In the genomic region with DNA sequence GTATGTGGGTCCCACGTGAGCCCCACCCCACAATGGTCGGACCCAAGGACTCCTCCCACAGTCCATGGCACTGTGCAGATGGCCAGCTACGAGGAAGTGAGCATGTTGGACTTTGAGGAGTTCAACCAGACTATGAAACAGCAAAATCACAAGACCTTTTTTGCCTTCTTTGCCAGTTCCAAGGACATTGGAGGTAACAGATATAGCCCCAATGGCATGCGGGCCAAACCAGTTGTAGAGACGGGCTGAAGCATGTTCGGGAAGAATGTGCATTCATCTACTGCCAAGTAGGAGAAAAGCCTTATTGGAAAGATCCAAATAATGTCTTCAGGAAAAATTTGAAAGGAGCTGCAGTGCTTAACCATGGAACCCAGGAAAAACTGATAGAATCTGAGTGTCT, we compare ENCODE assay signal across 19 cellular contexts. TPM values are rescaled to one million over a fixed set of nuclear protein-coding genes. Genes with fewer than 3 reads are reported as not detected.
A peak's percentile ranks its signal among the peaks of the same experiment; 100 is the strongest.
DNase-seq lines count a peak whose midpoint lies in the region; ATAC-seq, FAIRE-seq and TF ChIP-seq lines count a peak whose summit lies in the region.
"Had no signal": no experiment of that assay in that cellular context is flagged by ENCODE, and none has a peak within 500 bp of the region (broad histone marks: within the 10 kb centered on the region; RNA-seq: fewer than 3 reads in every experiment).

No MANE protein-coding gene starts in this region.

- H3K27ac Mint-ChIP-seq in MCF 10A (ENCODE audit: low read depth, unreplicated experiment): no peak overlapping the region
- H3K27ac Mint-ChIP-seq: CD4-positive, alpha-beta memory T cell had no signal

- no peak overlapping the region for H3K4me3 Mint-ChIP-seq in MCF 10A (ENCODE audit: unreplicated experiment)
- H3K4me3 Mint-ChIP-seq: CD14-positive monocyte; CD4-positive, alpha-beta memory T cell had no signal

- no peak overlapping the region for H3K4me3 ChIP-seq in mammary epithelial cell (replicated peaks in 1 of 3; ENCODE audit: insufficient read depth in 1 of 3, low read depth in 2 of 3, low read length in 3 of 3)
- H3K4me3 ChIP-seq: A549, HAP-1, K562 had no signal

- no peak for TF ChIP-seq CTCF in mammary epithelial cell (conservative IDR thresholded peaks at IDR 0.05 in 1 of 2, IDR thresholded peaks at IDR 0.05 in 1 of 2; ENCODE audit: extremely low read depth in 1 of 2, insufficient read depth in 1 of 2, low read depth in 1 of 2, low read length in 2 of 2)
- no peak for TF ChIP-seq CTCF in MCF 10A (IDR thresholded peaks at IDR 0.05; ENCODE audit: unreplicated experiment)
- no peak for TF ChIP-seq CTCF in foreskin keratinocyte (conservative IDR thresholded peaks at IDR 0.05)

- no peak for FAIRE-seq in GM12892 (lab: Jason Lieb, UNC)
- FAIRE-seq: A549, HTR-8/SVneo, K562 had no signal

- intact Hi-C loops in mammary epithelial cell (cut with micrococcal nuclease): no loop called here
- intact Hi-C loops in MCF 10A (cut with micrococcal nuclease): no loop called here

- TF ChIP-seq POLR2A in GM12892 (IDR thresholded peaks at IDR 0.05; ENCODE audit: low read depth, low read length): no peak

- H3K4me1 ChIP-seq in mammary epithelial cell (ENCODE audit: insufficient read depth, low read length) (no peaks in the 10 kb centered on the region), foreskin keratinocyte (no peaks in the 10 kb centered on the region)
- H3K4me1 ChIP-seq: A549 had no signal

- 6% methylated on average over 6 of the region's 6 CpGs for WGBS in mammary epithelial cell (ENCODE audit: low coverage, missing lambda C conversion rate)

- H3K27ac ChIP-seq in mammary epithelial cell (ENCODE audit: insufficient read depth, low read depth, low read length): no peak overlapping the region
- H3K27ac ChIP-seq in foreskin keratinocyte: no peak overlapping the region
- H3K27ac ChIP-seq: 22Rv1, A549 had no signal

- no peak overlapping the region for H3K9ac ChIP-seq in mammary epithelial cell (ENCODE audit: insufficient read depth, low read length)

- H3K79me2 ChIP-seq in mammary epithelial cell (ENCODE audit: insufficient read depth, low read length): no peaks in the 10 kb centered on the region

- H3K27me3 ChIP-seq in mammary epithelial cell (ENCODE audit: insufficient read depth, low read length) (no peaks in the 10 kb centered on the region), foreskin keratinocyte (peaks cover 3% of the 10 kb centered on the region)

- H3K9me3 Mint-ChIP-seq in MCF 10A (ENCODE audit: unreplicated experiment): no peaks in the 10 kb centered on the region

- in situ Hi-C loops in mammary epithelial cell (cut with MboI; ENCODE audit: low sequenced_read_pairs in 2 of 2): no loop called here

- H3K4me2 ChIP-seq in mammary epithelial cell (ENCODE audit: insufficient read depth, low read depth, low read length): no peak overlapping the region
- H3K4me2 ChIP-seq: A549 had no signal

- H3K27me3 Mint-ChIP-seq in MCF 10A (ENCODE audit: insufficient read depth, unreplicated experiment): no peaks in the 10 kb centered on the region

- H3K36me3 ChIP-seq in mammary epithelial cell (ENCODE audit: insufficient read depth, low read length): no peaks in the 10 kb centered on the region
- H3K36me3 ChIP-seq: HAP-1 had no signal

- H4K20me1 ChIP-seq in mammary epithelial cell (ENCODE audit: insufficient read depth, low read length): no peaks in the 10 kb centered on the region

- CTCF ChIA-PET in mammary epithelial cell (lab: Charles Lee; ENCODE audit: low non-redundant PET): no interaction called here
- CTCF ChIA-PET in MCF 10A (lab: Yijun Ruan, JAX): interaction anchor here (1.9 kb wide), 1 partner anchor 10 kb away, joined by 12 read pairs; no protein-coding TSS in a partner anchor

- H3K4me1 Mint-ChIP-seq in MCF 10A (ENCODE audit: insufficient read depth, unreplicated experiment): no peaks in the 10 kb centered on the region
- H3K4me1 Mint-ChIP-seq: CD14-positive monocyte; CD4-positive, alpha-beta memory T cell had no signal

- BruUV-seq in mammary epithelial cell (replicated peaks; lab: Mats Ljungman, UMichigan) (no TSS peak), MCF 10A (replicated peaks; lab: Mats Ljungman, UMichigan) (no TSS peak)

- POLR2A ChIA-PET in MCF 10A (lab: Yijun Ruan, JAX): interaction anchor here (1.5 kb wide), 1 partner anchor 10 kb away, joined by 4 read pairs; no protein-coding TSS in a partner anchor

- no peak for ATAC-seq in foreskin keratinocyte
- no peak for ATAC-seq in HG03159 (IDR thresholded peaks at IDR 0.05; ENCODE audit: unreplicated experiment)
- ATAC-seq: A549, K562 had no signal

- dilution Hi-C loops in mammary epithelial cell (cut with HindIII; ENCODE audit: low sequenced_read_pairs): loop anchor here (25.0 kb wide), 1 partner anchor 364 kb away; no protein-coding TSS in a partner anchor

- peak; percentile 3 for DNase-seq in mammary epithelial cell
- no peak for DNase-seq in MCF 10A (ENCODE audit: unreplicated experiment)
- DNase-seq in foreskin keratinocyte: peak; percentile 23 to 58
- DNase-seq in pons (ENCODE audit: low spot score): peak; percentile 19
- DNase-seq in stimulated activated CD4-positive, alpha-beta T cell treated with anti-CD3 and anti-CD28 coated beads, Interleukin-1b, Interleukin-23, amount 100 ng/mL, for 48 hours: no peak
- no peak for DNase-seq in GM12892 (ENCODE audit: insufficient read length)
- DNase-seq: AML-193; CD4-positive, alpha-beta memory T cell; DMS153; DMS79; GDM1; IMR-90 had no signal

- H2AFZ ChIP-seq in mammary epithelial cell (ENCODE audit: low read depth, low read length): no peak overlapping the region

- no peaks in the 10 kb centered on the region for H3K36me3 Mint-ChIP-seq in MCF 10A (ENCODE audit: insufficient read depth, unreplicated experiment)
- H3K36me3 Mint-ChIP-seq: CD14-positive monocyte; CD4-positive, alpha-beta memory T cell had no signal

- no peaks in the 10 kb centered on the region for H3K9me3 ChIP-seq in mammary epithelial cell (replicated peaks; ENCODE audit: insufficient read depth, low read length)
- H3K9me3 ChIP-seq: A549, HAP-1 had no signal

RNA-seq across cellular contexts. Expression of a gene that starts 12.6 kb away (rescaled TPM):
- total RNA-seq in mammary epithelial cell (under 1 TPM; 0.17 to 0.42 TPM), MCF 10A (2022) (49.2 and 62.6 TPM in 2 replicates), foreskin keratinocyte (2.1 and 5.5 TPM in 2 replicates)
- polyA plus RNA-seq in mammary epithelial cell (5.7 TPM), foreskin keratinocyte (1.1 and 2.2 TPM in 2 replicates)
- 0.88 TPM for polyA minus RNA-seq in mammary epithelial cell
- polyA plus RNA-seq in GM12892 (2012; ENCODE audit: missing spikeins): not detected
- total RNA-seq: CD4-positive, alpha-beta memory T cell; K562 had no signal
- polyA plus RNA-seq: CD4-positive, alpha-beta memory T cell; K562 had no signal

Comparison
In these comparisons a context has a peak if more than half of its experiments do, and no peak if none do; other contexts are left out.
1. DNase-seq: peak in mammary epithelial cell (single experiment), foreskin keratinocyte (2 of 2) and pons (single experiment); none in MCF 10A (single experiment), stimulated activated CD4-positive, alpha-beta T cell treated with anti-CD3 and anti-CD28 coated beads, Interleukin-1b, Interleukin-23, amount 100 ng/mL, for 48 hours (single experiment) and GM12892 (single experiment).